Comparison of ENCODE assay signal across 1 cellular context in genomic region chr11:123741159-123741951, GRCh38.
TF ChIP-seq lines count a peak whose summit lies in the region.

Gene ZNF202 (minus strand): TSS chr11:123741660. CDS start chr11:123730888, 10,772 bp downstream.

TF ChIP-seq in HepG2, 621 proteins besides CTCF, POLR2A, EP300 and RAD21 (continued from another document and continues in another):
- TF ChIP-seq, protein P1, sequence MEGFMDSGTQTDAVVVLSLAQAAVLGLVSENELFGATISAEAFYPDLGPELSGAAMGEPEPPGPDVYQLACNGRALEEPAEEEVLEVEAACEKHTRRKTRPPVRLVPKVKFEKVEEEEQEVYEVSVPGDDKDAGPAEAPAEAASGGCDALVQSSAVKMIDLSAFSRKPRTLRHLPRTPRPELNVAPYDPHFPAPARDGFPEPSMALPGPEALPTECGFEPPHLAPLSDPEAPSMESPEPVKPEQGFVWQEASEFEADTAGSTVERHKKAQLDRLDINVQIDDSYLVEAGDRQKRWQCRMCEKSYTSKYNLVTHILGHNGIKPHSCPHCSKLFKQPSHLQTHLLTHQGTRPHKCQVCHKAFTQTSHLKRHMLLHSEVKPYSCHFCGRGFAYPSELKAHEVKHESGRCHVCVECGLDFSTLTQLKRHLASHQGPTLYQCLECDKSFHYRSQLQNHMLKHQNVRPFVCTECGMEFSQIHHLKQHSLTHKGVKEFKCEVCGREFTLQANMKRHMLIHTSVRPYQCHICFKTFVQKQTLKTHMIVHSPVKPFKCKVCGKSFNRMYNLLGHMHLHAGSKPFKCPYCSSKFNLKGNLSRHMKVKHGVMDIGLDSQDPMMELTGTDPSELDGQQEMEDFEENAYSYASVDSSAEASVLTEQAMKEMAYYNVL (CRISPR knock-in tag; IDR thresholded peaks at IDR 0.05; ENCODE audit: borderline replicate concordance): no peak; the same call in 1 of the 2 replicates
- TF ChIP-seq NCOA5 (CRISPR knock-in tag; IDR thresholded peaks at IDR 0.05) (no peak), FLYWCH1 (CRISPR knock-in tag; IDR thresholded peaks at IDR 0.05) (no peak), ZNF121 (CRISPR knock-in tag; IDR thresholded peaks at IDR 0.05) (no peak), EHMT2 (IDR thresholded peaks at IDR 0.05; ENCODE audit: borderline replicate concordance, low read depth, low read length) (no peak), HOXA3 (CRISPR knock-in tag; IDR thresholded peaks at IDR 0.05) (peak; percentile 66), ZNF501 (CRISPR knock-in tag; IDR thresholded peaks at IDR 0.05) (peak; percentile 75), KDM1A (CRISPR knock-in tag; IDR thresholded peaks at IDR 0.05) (no peak), KAT2B (IDR thresholded peaks at IDR 0.05; ENCODE audit: borderline replicate concordance, low read depth, low read length) (no peak), FOXP4 (CRISPR knock-in tag; IDR thresholded peaks at IDR 0.05) (no peak), ARID2 (CRISPR knock-in tag; IDR thresholded peaks at IDR 0.05; ENCODE audit: borderline replicate concordance) (0 out of 2 replicates have a peak, but pooled peaks have one; percentile 41), REST (IDR thresholded peaks at IDR 0.05; ENCODE audit: borderline replicate concordance in 1 of 2, low read depth in 1 of 2, low read length in 2 of 2) (peak in 1 of 2 experiments; percentile 15; a peak in 1 of 4 replicates), TAF15 (IDR thresholded peaks at IDR 0.05; ENCODE audit: low read depth, low read length, poor library complexity, severe bottlenecking) (no peak), ATF1 (CRISPR knock-in tag; IDR thresholded peaks at IDR 0.05) (no peak), ZFP37 (CRISPR knock-in tag; IDR thresholded peaks at IDR 0.05; ENCODE audit: borderline replicate concordance) (no peak), THAP7 (CRISPR knock-in tag; IDR thresholded peaks at IDR 0.05) (0 out of 2 replicates have a peak, but pooled peaks have one; percentile 32), ZMYM4 (CRISPR knock-in tag; IDR thresholded peaks at IDR 0.05) (peak; percentile 79; the same call in 1 of the 2 replicates), HMGA1 (CRISPR knock-in tag; conservative IDR thresholded peaks at IDR 0.05) (no peak), KDM5B (CRISPR knock-in tag; IDR thresholded peaks at IDR 0.05; ENCODE audit: borderline replicate concordance) (peak; percentile 83), RXRA (CRISPR knock-in tag; IDR thresholded peaks at IDR 0.05) (peak; percentile 41; the same call in 1 of the 2 replicates), MYNN (CRISPR knock-in tag; IDR thresholded peaks at IDR 0.05; ENCODE audit: low read depth) (no peak), KDM4B (CRISPR knock-in tag; IDR thresholded peaks at IDR 0.05) (no peak; the same call in 1 of the 2 replicates), KLF11 (CRISPR knock-in tag; IDR thresholded peaks at IDR 0.05) (0 out of 2 replicates have a peak, but pooled peaks have one; percentile 38), JUND (CRISPR knock-in tag; IDR thresholded peaks at IDR 0.05) (no peak), MAX (IDR thresholded peaks at IDR 0.05) (peak; percentile 98), ZNF275 (CRISPR knock-in tag; IDR thresholded peaks at IDR 0.05; ENCODE audit: borderline replicate concordance) (no peak), KAT7 (CRISPR knock-in tag; IDR thresholded peaks at IDR 0.05; ENCODE audit: borderline replicate concordance) (no peak; the same call in 1 of the 2 replicates), NR3C1 (CRISPR knock-in tag; IDR thresholded peaks at IDR 0.05) (no peak), ZNF414 (CRISPR knock-in tag; IDR thresholded peaks at IDR 0.05) (0 out of 2 replicates have a peak, but pooled peaks have one; percentile 51), ZKSCAN5 (CRISPR knock-in tag; IDR thresholded peaks at IDR 0.05) (no peak), REXO4 (CRISPR knock-in tag; IDR thresholded peaks at IDR 0.05; ENCODE audit: borderline replicate concordance) (0 out of 2 replicates have a peak, but pooled peaks have one; percentile 40), TOE1 (CRISPR knock-in tag; IDR thresholded peaks at IDR 0.05) (no peak), BCL6 (CRISPR knock-in tag; IDR thresholded peaks at IDR 0.05) (peak; percentile 28; the same call in 1 of the 2 replicates), DMTF1 (CRISPR knock-in tag; IDR thresholded peaks at IDR 0.05) (no peak)
- TF ChIP-seq, protein P2, sequence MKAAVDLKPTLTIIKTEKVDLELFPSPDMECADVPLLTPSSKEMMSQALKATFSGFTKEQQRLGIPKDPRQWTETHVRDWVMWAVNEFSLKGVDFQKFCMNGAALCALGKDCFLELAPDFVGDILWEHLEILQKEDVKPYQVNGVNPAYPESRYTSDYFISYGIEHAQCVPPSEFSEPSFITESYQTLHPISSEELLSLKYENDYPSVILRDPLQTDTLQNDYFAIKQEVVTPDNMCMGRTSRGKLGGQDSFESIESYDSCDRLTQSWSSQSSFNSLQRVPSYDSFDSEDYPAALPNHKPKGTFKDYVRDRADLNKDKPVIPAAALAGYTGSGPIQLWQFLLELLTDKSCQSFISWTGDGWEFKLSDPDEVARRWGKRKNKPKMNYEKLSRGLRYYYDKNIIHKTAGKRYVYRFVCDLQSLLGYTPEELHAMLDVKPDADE (CRISPR knock-in tag; IDR thresholded peaks at IDR 0.05): no peak
- TF ChIP-seq, protein P3, sequence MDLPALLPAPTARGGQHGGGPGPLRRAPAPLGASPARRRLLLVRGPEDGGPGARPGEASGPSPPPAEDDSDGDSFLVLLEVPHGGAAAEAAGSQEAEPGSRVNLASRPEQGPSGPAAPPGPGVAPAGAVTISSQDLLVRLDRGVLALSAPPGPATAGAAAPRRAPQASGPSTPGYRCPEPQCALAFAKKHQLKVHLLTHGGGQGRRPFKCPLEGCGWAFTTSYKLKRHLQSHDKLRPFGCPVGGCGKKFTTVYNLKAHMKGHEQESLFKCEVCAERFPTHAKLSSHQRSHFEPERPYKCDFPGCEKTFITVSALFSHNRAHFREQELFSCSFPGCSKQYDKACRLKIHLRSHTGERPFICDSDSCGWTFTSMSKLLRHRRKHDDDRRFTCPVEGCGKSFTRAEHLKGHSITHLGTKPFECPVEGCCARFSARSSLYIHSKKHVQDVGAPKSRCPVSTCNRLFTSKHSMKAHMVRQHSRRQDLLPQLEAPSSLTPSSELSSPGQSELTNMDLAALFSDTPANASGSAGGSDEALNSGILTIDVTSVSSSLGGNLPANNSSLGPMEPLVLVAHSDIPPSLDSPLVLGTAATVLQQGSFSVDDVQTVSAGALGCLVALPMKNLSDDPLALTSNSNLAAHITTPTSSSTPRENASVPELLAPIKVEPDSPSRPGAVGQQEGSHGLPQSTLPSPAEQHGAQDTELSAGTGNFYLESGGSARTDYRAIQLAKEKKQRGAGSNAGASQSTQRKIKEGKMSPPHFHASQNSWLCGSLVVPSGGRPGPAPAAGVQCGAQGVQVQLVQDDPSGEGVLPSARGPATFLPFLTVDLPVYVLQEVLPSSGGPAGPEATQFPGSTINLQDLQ (CRISPR knock-in tag; IDR thresholded peaks at IDR 0.05): 0 out of 2 replicates have a peak, but pooled peaks have one; percentile 64
- TF ChIP-seq, protein P4, sequence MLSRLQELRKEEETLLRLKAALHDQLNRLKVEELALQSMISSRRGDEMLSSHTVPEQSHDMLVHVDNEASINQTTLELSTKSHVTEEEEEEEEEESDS (CRISPR knock-in tag; IDR thresholded peaks at IDR 0.05; ENCODE audit: borderline replicate concordance): no peak
- TF ChIP-seq, protein P5, sequence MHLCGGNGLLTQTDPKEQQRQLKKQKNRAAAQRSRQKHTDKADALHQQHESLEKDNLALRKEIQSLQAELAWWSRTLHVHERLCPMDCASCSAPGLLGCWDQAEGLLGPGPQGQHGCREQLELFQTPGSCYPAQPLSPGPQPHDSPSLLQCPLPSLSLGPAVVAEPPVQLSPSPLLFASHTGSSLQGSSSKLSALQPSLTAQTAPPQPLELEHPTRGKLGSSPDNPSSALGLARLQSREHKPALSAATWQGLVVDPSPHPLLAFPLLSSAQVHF (CRISPR knock-in tag; IDR thresholded peaks at IDR 0.05): 0 out of 2 replicates have a peak, but pooled peaks have one; percentile 65
